In genomic region chr12:51238510-51239334, GRCh38 we compare ENCODE assay signal across 1 cellular context.
A peak's percentile ranks its signal among the peaks of the same experiment; 100 is the strongest.
TF ChIP-seq lines count a peak whose summit lies in the region.

DAZAP2 (plus strand) TSS chr12:51238826; CDS start chr12:51238908, 82 bp downstream.

TF ChIP-seq in K562, 482 proteins besides CTCF, POLR2A, EP300 and RAD21 (continued from another document):
- TF ChIP-seq FOXP4 (CRISPR knock-in tag; IDR thresholded peaks at IDR 0.05; ENCODE audit: borderline replicate concordance) (no peak), NR1H2 (CRISPR knock-in tag; IDR thresholded peaks at IDR 0.05) (no peak), PML (IDR thresholded peaks at IDR 0.05; ENCODE audit: low read length) (peak; percentile 79; the same call in 1 of the 2 replicates), TCFL5 (CRISPR knock-in tag; conservative IDR thresholded peaks at IDR 0.05) (no peak), ZNF785 (CRISPR knock-in tag; IDR thresholded peaks at IDR 0.05) (no peak), MNT (conservative IDR thresholded peaks at IDR 0.05) (peak; percentile 46 to 79; a peak in 3 of 4 replicates), ZNF347 (CRISPR knock-in tag; IDR thresholded peaks at IDR 0.05; ENCODE audit: low read depth) (no peak), SNAPC5 (CRISPR knock-in tag; IDR thresholded peaks at IDR 0.05) (no peak), ETS1 (conservative IDR thresholded peaks at IDR 0.05; ENCODE audit: control insufficient read depth, low read depth, low read length) (peak; percentile 80), ZNF263 (CRISPR knock-in tag; IDR thresholded peaks at IDR 0.05; ENCODE audit: borderline replicate concordance) (peak; percentile 24; the same call in 1 of the 2 replicates), ZNF224 (CRISPR knock-in tag; IDR thresholded peaks at IDR 0.05) (no peak), HNRNPLL (IDR thresholded peaks at IDR 0.05; ENCODE audit: low read depth, low read length, poor library complexity, severe bottlenecking) (peak; percentile 80), NELFE (IDR thresholded peaks at IDR 0.05; ENCODE audit: insufficient read depth, insufficient read length) (no peak), NFIC (IDR thresholded peaks at IDR 0.05) (peak; percentile 63), ZNF445 (CRISPR knock-in tag; IDR thresholded peaks at IDR 0.05; ENCODE audit: low read depth) (no peak), TAF1 (IDR thresholded peaks at IDR 0.05; ENCODE audit: control insufficient read depth, extremely low read depth, insufficient read depth, low read length, severe bottlenecking) (peak; percentile 78), ZNF133 (CRISPR knock-in tag; IDR thresholded peaks at IDR 0.05) (no peak), TEAD1 (CRISPR knock-in tag; IDR thresholded peaks at IDR 0.05) (peak in 1 of 2 experiments; percentile 83; a peak in 2 of 4 replicates), SRSF9 (IDR thresholded peaks at IDR 0.05; ENCODE audit: borderline replicate concordance, low read depth, low read length) (no peak), ZNF586 (CRISPR knock-in tag; conservative IDR thresholded peaks at IDR 0.05) (no peak), SOX6 (IDR thresholded peaks at IDR 0.05) (no peak), SIN3A (IDR thresholded peaks at IDR 0.05; ENCODE audit: borderline replicate concordance in 2 of 2, control insufficient read depth in 1 of 2, low read depth in 2 of 2, low read length in 2 of 2) (peak; percentile 46 to 82; a peak in 2 of 4 replicates), SNRNP70 (optimal IDR thresholded peaks at IDR 0.05; ENCODE audit: low read depth, low read length) (no peak), ZNF408 (CRISPR knock-in tag; IDR thresholded peaks at IDR 0.05; ENCODE audit: low read depth) (no peak), ZNF165 (CRISPR knock-in tag; IDR thresholded peaks at IDR 0.05; ENCODE audit: borderline replicate concordance) (no peak), HCFC1 (IDR thresholded peaks at IDR 0.05; ENCODE audit: low read depth, low read length) (peak; percentile 52), MAZ (CRISPR knock-in tag; conservative IDR thresholded peaks at IDR 0.05 in 1 of 2, IDR thresholded peaks at IDR 0.05 in 1 of 2) (peak; percentile 67 to 85), ZNF76 (CRISPR knock-in tag; IDR thresholded peaks at IDR 0.05; ENCODE audit: borderline replicate concordance) (no peak), ILK (tag; IDR thresholded peaks at IDR 0.05; ENCODE audit: borderline replicate concordance, low read depth) (no peak), HNRNPL (IDR thresholded peaks at IDR 0.05; ENCODE audit: low read depth, low read length) (no peak), CBX2 (IDR thresholded peaks at IDR 0.05; ENCODE audit: insufficient read depth, low read length, poor library complexity, severe bottlenecking) (no peak), MCM7 (IDR thresholded peaks at IDR 0.05) (no peak), HNRNPUL1 (IDR thresholded peaks at IDR 0.05; ENCODE audit: low read length) (no peak), PHF8 (IDR thresholded peaks at IDR 0.05; ENCODE audit: borderline replicate concordance, low read length) (peak; percentile 99), NCOR1 (IDR thresholded peaks at IDR 0.05) (no peak), FIP1L1 (IDR thresholded peaks at IDR 0.05; ENCODE audit: low read depth, low read length, poor library complexity, severe bottlenecking) (peak; percentile 50), TARDBP (IDR thresholded peaks at IDR 0.05) (peak; percentile 45; the same call in 1 of the 2 replicates), ETV1 (tag; conservative IDR thresholded peaks at IDR 0.05; ENCODE audit: low read depth) (no peak; the same call in none of the 2 replicates), SMARCA4 (IDR thresholded peaks at IDR 0.05) (no peak), ZSCAN29 (IDR thresholded peaks at IDR 0.05) (0 out of 2 replicates have a peak, but pooled peaks have one; percentile 13), ZNF639 (CRISPR knock-in tag; conservative IDR thresholded peaks at IDR 0.05 in 1 of 2, IDR thresholded peaks at IDR 0.05 in 1 of 2) (peak in 1 of 2 experiments; percentile 31; a peak in 1 of 4 replicates), TOE1 (IDR thresholded peaks at IDR 0.05; ENCODE audit: borderline replicate concordance) (peak; percentile 97), TOE1 (CRISPR knock-in tag; IDR thresholded peaks at IDR 0.05; ENCODE audit: borderline replicate concordance, low read depth) (peak; percentile 79; the same call in 1 of the 2 replicates), KLF1 (tag; IDR thresholded peaks at IDR 0.05) (no peak), CHCHD3 (CRISPR knock-in tag; IDR thresholded peaks at IDR 0.05) (no peak), YY1 (IDR thresholded peaks at IDR 0.05; ENCODE audit: borderline replicate concordance in 1 of 3, control insufficient read depth in 1 of 3, extremely low read depth in 1 of 3, insufficient read depth in 3 of 3, insufficient read length in 1 of 3, insufficient replicate concordance in 2 of 3, low read depth in 1 of 3, low read length in 2 of 3) (peak in 1 of 3 experiments; percentile 35), MLLT1 (IDR thresholded peaks at IDR 0.05) (peak; percentile 38 to 76; a peak in 3 of 4 replicates), ZFPM2 (CRISPR knock-in tag; IDR thresholded peaks at IDR 0.05) (no peak), MCM2 (IDR thresholded peaks at IDR 0.05; ENCODE audit: low read depth) (no peak), THRAP3 (IDR thresholded peaks at IDR 0.05; ENCODE audit: borderline replicate concordance) (no peak)
- TF ChIP-seq, protein P1, sequence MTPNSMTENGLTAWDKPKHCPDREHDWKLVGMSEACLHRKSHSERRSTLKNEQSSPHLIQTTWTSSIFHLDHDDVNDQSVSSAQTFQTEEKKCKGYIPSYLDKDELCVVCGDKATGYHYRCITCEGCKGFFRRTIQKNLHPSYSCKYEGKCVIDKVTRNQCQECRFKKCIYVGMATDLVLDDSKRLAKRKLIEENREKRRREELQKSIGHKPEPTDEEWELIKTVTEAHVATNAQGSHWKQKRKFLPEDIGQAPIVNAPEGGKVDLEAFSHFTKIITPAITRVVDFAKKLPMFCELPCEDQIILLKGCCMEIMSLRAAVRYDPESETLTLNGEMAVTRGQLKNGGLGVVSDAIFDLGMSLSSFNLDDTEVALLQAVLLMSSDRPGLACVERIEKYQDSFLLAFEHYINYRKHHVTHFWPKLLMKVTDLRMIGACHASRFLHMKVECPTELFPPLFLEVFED (CRISPR knock-in tag; conservative IDR thresholded peaks at IDR 0.05) = no peak
- TF ChIP-seq, protein P2, sequence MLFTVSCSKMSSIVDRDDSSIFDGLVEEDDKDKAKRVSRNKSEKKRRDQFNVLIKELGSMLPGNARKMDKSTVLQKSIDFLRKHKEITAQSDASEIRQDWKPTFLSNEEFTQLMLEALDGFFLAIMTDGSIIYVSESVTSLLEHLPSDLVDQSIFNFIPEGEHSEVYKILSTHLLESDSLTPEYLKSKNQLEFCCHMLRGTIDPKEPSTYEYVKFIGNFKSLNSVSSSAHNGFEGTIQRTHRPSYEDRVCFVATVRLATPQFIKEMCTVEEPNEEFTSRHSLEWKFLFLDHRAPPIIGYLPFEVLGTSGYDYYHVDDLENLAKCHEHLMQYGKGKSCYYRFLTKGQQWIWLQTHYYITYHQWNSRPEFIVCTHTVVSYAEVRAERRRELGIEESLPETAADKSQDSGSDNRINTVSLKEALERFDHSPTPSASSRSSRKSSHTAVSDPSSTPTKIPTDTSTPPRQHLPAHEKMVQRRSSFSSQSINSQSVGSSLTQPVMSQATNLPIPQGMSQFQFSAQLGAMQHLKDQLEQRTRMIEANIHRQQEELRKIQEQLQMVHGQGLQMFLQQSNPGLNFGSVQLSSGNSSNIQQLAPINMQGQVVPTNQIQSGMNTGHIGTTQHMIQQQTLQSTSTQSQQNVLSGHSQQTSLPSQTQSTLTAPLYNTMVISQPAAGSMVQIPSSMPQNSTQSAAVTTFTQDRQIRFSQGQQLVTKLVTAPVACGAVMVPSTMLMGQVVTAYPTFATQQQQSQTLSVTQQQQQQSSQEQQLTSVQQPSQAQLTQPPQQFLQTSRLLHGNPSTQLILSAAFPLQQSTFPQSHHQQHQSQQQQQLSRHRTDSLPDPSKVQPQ (CRISPR knock-in tag; IDR thresholded peaks at IDR 0.05; ENCODE audit: borderline replicate concordance) = no peak
- TF ChIP-seq, protein P3, sequence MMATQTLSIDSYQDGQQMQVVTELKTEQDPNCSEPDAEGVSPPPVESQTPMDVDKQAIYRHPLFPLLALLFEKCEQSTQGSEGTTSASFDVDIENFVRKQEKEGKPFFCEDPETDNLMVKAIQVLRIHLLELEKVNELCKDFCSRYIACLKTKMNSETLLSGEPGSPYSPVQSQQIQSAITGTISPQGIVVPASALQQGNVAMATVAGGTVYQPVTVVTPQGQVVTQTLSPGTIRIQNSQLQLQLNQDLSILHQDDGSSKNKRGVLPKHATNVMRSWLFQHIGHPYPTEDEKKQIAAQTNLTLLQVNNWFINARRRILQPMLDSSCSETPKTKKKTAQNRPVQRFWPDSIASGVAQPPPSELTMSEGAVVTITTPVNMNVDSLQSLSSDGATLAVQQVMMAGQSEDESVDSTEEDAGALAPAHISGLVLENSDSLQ (IDR thresholded peaks at IDR 0.05) = peak; percentile 99
